ENCODE assay signal across 16 cellular contexts in genomic region chr5:74304536-74304935, GRCh38.
DNase-seq lines count a peak whose midpoint lies in the region; ATAC-seq lines count a peak whose summit lies in the region.
"Had no signal": no experiment of that assay in that cellular context is flagged by ENCODE, and none has a peak within 500 bp of the region (broad histone marks: within the 10 kb centered on the region; RNA-seq: fewer than 3 reads in every experiment).

No MANE protein-coding gene starts in this region.

- H3K9me3 ChIP-seq in SJCRH30 (replicated peaks) = peaks cover 5% of the 10 kb centered on the region; the same call in 1 of the 2 replicates

- peak overlapping the region; percentile 37; the same call in 1 of the 2 replicates for H3K27ac ChIP-seq in SJCRH30

- H3K4me3 ChIP-seq in SJCRH30 = no peak overlapping the region
- H3K4me3 ChIP-seq: GM23338 had no signal

- H3K36me3 ChIP-seq in SJCRH30 = no peaks in the 10 kb centered on the region

- peaks cover 15% of the 10 kb centered on the region for H3K4me1 ChIP-seq in SJCRH30

- DNase-seq in NCI-H1694 treated with DMSO at 0.1 percent for 48 hours (lab: John Stamatoyannopoulos, UW) (peak; percentile 6), NCI-H1694 (lab: John Stamatoyannopoulos, UW) (no peak), SJCRH30 (peak; percentile 49 to 53), myocyte (ENCODE audit: low read depth) (peak; percentile 35), middle frontal gyrus (ENCODE audit: extremely low spot score, low spot score) (no peak)
- DNase-seq: 8988T; C1 segment of cervical spinal cord; Calu3; CD4-positive, alpha-beta T cell; DMS153; DMS79 treated with DMSO at 0.1 percent for 48 hours; EL; H7 had no signal

- H3K27me3 ChIP-seq in SJCRH30 = no peaks in the 10 kb centered on the region

- no peak for ATAC-seq in HG03439 (IDR thresholded peaks at IDR 0.05; ENCODE audit: unreplicated experiment)
- no peak for ATAC-seq in HG03175 (IDR thresholded peaks at IDR 0.05; ENCODE audit: unreplicated experiment)
- ATAC-seq: GM23338 had no signal

Comparison
In these comparisons a context has a peak if more than half of its experiments do, and no peak if none do; other contexts are left out.
1. DNase-seq: peak in NCI-H1694 treated with DMSO at 0.1 percent for 48 hours (single experiment), SJCRH30 (2 of 2) and myocyte (single experiment); none in NCI-H1694 (single experiment) and middle frontal gyrus (single experiment).